8 cellular contexts compared by ENCODE assay signal in genomic region chr17:32783602-32784001, GRCh38.
A peak's percentile ranks its signal among the peaks of the same experiment; 100 is the strongest.
DNase-seq lines count a peak whose midpoint lies in the region; ATAC-seq, FAIRE-seq and TF ChIP-seq lines count a peak whose summit lies in the region.

No MANE protein-coding gene starts in this region.

- peak; percentile 62 for ATAC-seq in CD8-positive, alpha-beta T cell
- ATAC-seq in HG03175 (IDR thresholded peaks at IDR 0.05; ENCODE audit: unreplicated experiment): no peak

- no peak overlapping the region for H3K27ac ChIP-seq in CD8-positive, alpha-beta T cell (ENCODE audit: low read depth, low read length)
- no peak overlapping the region for H3K27ac ChIP-seq in HEK293 (ENCODE audit: extremely low read depth, low read depth, low read length)
- no peak overlapping the region for H3K27ac ChIP-seq in thyroid gland

- no peaks in the 10 kb centered on the region for H3K9me3 ChIP-seq in CD8-positive, alpha-beta T cell (ENCODE audit: low read length)
- H3K9me3 ChIP-seq in HEK293 (ENCODE audit: control insufficient read depth, insufficient read depth, low read depth, low read length) (no peaks in the 10 kb centered on the region), thyroid gland (no peaks in the 10 kb centered on the region)

- FAIRE-seq in islet of Langerhans (lab: Jason Lieb, UNC): peak; percentile 99

- H3K36me3 ChIP-seq in CD8-positive, alpha-beta T cell (ENCODE audit: insufficient read depth, low read length): no peaks in the 10 kb centered on the region
- H3K36me3 ChIP-seq in HEK293 (ENCODE audit: control insufficient read depth in 2 of 2, insufficient read depth in 1 of 2, low read length in 2 of 2) (no peaks in the 10 kb centered on the region), thyroid gland (no peaks in the 10 kb centered on the region)

- no peak overlapping the region for H3K27ac Mint-ChIP-seq in CD8-positive, alpha-beta T cell
- H3K27ac Mint-ChIP-seq in brain: peak overlapping the region in 1 of 5 experiments; percentile 29

- WGBS in thyroid gland, 2 donors: 3 to 35% methylated on average over 3 of the region's 3 CpGs

- no peaks in the 10 kb centered on the region for H3K9me3 Mint-ChIP-seq in CD8-positive, alpha-beta T cell
- H3K9me3 Mint-ChIP-seq in brain: peaks cover 0 to 2% (median 0%) of the 10 kb centered on the region in 5 experiments

- CTCF ChIA-PET in CD8-positive, alpha-beta T cell (lab: Charles Lee): interaction anchor here (0.6 to 8.1 kb wide), 36 partner anchors 9 to 219 kb away, joined by 3 to 145 read pairs (median 4); partner anchors contain the start of genes MYO1D and TMEM98
- CTCF ChIA-PET in HEK293 (lab: Yijun Ruan, JAX): interaction anchor here (0.6 to 8.1 kb wide), 53 partner anchors 9 to 968 kb away, joined by 3 to 211 read pairs (median 4); partner anchors contain the start of genes MYO1D and TMEM98

- no peaks in the 10 kb centered on the region for H3K4me1 Mint-ChIP-seq in CD8-positive, alpha-beta T cell (ENCODE audit: low read depth)
- no peaks in the 10 kb centered on the region for H3K4me1 Mint-ChIP-seq in brain

- no peak overlapping the region for H3K4me3 Mint-ChIP-seq in CD8-positive, alpha-beta T cell
- no peak overlapping the region for H3K4me3 Mint-ChIP-seq in brain

- no peaks in the 10 kb centered on the region for H3K27me3 Mint-ChIP-seq in CD8-positive, alpha-beta T cell (ENCODE audit: low read depth)
- peaks cover 8% of the 10 kb centered on the region for H3K27me3 Mint-ChIP-seq in brain

- DNase-seq in CD8-positive, alpha-beta T cell: no peak
- DNase-seq in NCI-H69 (lab: John Stamatoyannopoulos, UW) (peak; percentile 76), thyroid gland (no peak), GOT3 (lab: John Stamatoyannopoulos, UW) (no peak)

- POLR2A ChIA-PET in CD8-positive, alpha-beta T cell (lab: Charles Lee): interaction anchor here (1.2 kb wide), 1 partner anchor 94 kb away, joined by 5 read pairs; the partner anchor contains the start of gene MYO1D
- POLR2A ChIA-PET in HEK293 (lab: Yijun Ruan, JAX): interaction anchor here (0.8 to 0.9 kb wide), 2 partner anchors 94 to 126 kb away, joined by 4 read pairs; no protein-coding TSS in a partner anchor

- no peak overlapping the region for H3K4me3 ChIP-seq in CD8-positive, alpha-beta T cell (ENCODE audit: low read depth, low read length)
- H3K4me3 ChIP-seq in HEK293 (ENCODE audit: low read depth, low read length) (no peak overlapping the region), thyroid gland (replicated peaks in 1 of 3) (no peak overlapping the region)

- no peaks in the 10 kb centered on the region for H3K36me3 Mint-ChIP-seq in CD8-positive, alpha-beta T cell
- no peaks in the 10 kb centered on the region for H3K36me3 Mint-ChIP-seq in brain

- no peaks in the 10 kb centered on the region for H3K4me1 ChIP-seq in CD8-positive, alpha-beta T cell (ENCODE audit: insufficient read depth, low read length)
- H3K4me1 ChIP-seq in HEK293 (ENCODE audit: control insufficient read depth, insufficient read depth, low read length) (no peaks in the 10 kb centered on the region), thyroid gland (no peaks in the 10 kb centered on the region)

- intact Hi-C loops in CD8-positive, alpha-beta T cell (cut with DNase I, micrococcal nuclease): loop anchor here (1.0 to 2.0 kb wide), 5 partner anchors 94 to 969 kb away; partner anchors contain the start of gene MYO1D (in 2 of the 2)
- intact Hi-C loops in thyroid gland (cut with DNase I): loop anchor here (2.0 to 5.0 kb wide), 3 partner anchors 93 to 214 kb away; partner anchors contain the start of gene MYO1D

- TF ChIP-seq CTCF in CD8-positive, alpha-beta T cell (IDR thresholded peaks at IDR 0.05): peak; percentile 87
- TF ChIP-seq CTCF in HEK293 (tag by site-specific recombination; IDR thresholded peaks at IDR 0.05): no peak
- peak; percentile 78 to 90 for TF ChIP-seq CTCF in brain (conservative IDR thresholded peaks at IDR 0.05)
- TF ChIP-seq CTCF in thyroid gland (IDR thresholded peaks at IDR 0.05): peak; percentile 55 to 93 (median 68)

- TF ChIP-seq POLR2A in thyroid gland (IDR thresholded peaks at IDR 0.05): no peak

- no peaks in the 10 kb centered on the region for H3K27me3 ChIP-seq in CD8-positive, alpha-beta T cell (ENCODE audit: insufficient read depth, low read length)
- no peaks in the 10 kb centered on the region for H3K27me3 ChIP-seq in thyroid gland

TF ChIP-seq in HEK293, 187 proteins besides CTCF, POLR2A, EP300 and RAD21:
- TF ChIP-seq ZNF664 (tag by site-specific recombination; IDR thresholded peaks at IDR 0.05): 0 out of 2 replicates have a peak, but pooled peaks have one; percentile 46
- TF ChIP-seq FEZF1 (tag by site-specific recombination; IDR thresholded peaks at IDR 0.05): no peak
- no peak for TF ChIP-seq ZNF114 (tag by site-specific recombination; IDR thresholded peaks at IDR 0.05)
- TF ChIP-seq ZNF473 (tag by site-specific recombination; IDR thresholded peaks at IDR 0.05): no peak
- no peak for TF ChIP-seq GLI2 (tag by site-specific recombination; IDR thresholded peaks at IDR 0.05; ENCODE audit: borderline replicate concordance, low read depth)
- no peak for TF ChIP-seq REPIN1 (tag by site-specific recombination; IDR thresholded peaks at IDR 0.05; ENCODE audit: low read depth)
- no peak for TF ChIP-seq ZNF555 (tag by site-specific recombination; conservative IDR thresholded peaks at IDR 0.05)
- peak; percentile 35; the same call in 1 of the 2 replicates for TF ChIP-seq SP7 (tag by site-specific recombination; IDR thresholded peaks at IDR 0.05)
- TF ChIP-seq ZNF654 (tag by site-specific recombination; IDR thresholded peaks at IDR 0.05; ENCODE audit: low read depth): peak; percentile 93
TF ChIP-seq in HEK293: peak in this region for 3.
